Comparison of ENCODE assay signal across 8 cellular contexts in genomic region chr7:98251844-98252639, GRCh38. TPM values are rescaled to one million over a fixed set of nuclear protein-coding genes. Genes with fewer than 3 reads are reported as not detected.
DNase-seq lines count a peak whose midpoint lies in the region; ATAC-seq, FAIRE-seq and TF ChIP-seq lines count a peak whose summit lies in the region.

Gene TECPR1, minus strand, starts transcription at chr7:98252232. Its CDS starts 6,086 bp downstream, at chr7:98246146.

- H3K27me3 ChIP-seq in pancreas (no peaks in the 10 kb centered on the region), thyroid gland (no peaks in the 10 kb centered on the region)

- peak; percentile 55 for TF ChIP-seq POLR2A in GM10847 (IDR thresholded peaks at IDR 0.05; ENCODE audit: extremely low read depth, insufficient read length)
- peak in 1 of 2 donors; percentile 60 for TF ChIP-seq POLR2A in thyroid gland (IDR thresholded peaks at IDR 0.05)

- peaks cover 0 to 20% (median 14%) of the 10 kb centered on the region in 3 donors for H3K4me1 ChIP-seq in pancreas
- H3K4me1 ChIP-seq in thyroid gland, result peaks cover 20 to 22% of the 10 kb centered on the region in 2 donors

- intact Hi-C loops in Right ventricle myocardium inferior (cut with DNase I) (loop anchor here (2.0 to 10.0 kb wide), 2 partner anchors 29 to 1927 kb away; partner anchors contain the start of genes BRI3 and SLC25A13), pancreas (cut with DNase I) (no loop called here), thyroid gland (cut with DNase I) (no loop called here)

- peak within 1 kb of the TSS; percentile 95 for H3K4me3 Mint-ChIP-seq in activated naive CD8-positive, alpha-beta T cell

- H3K36me3 ChIP-seq in pancreas (no peaks in the 10 kb centered on the region), thyroid gland (no peaks in the 10 kb centered on the region)

- peaks cover 3% of the 10 kb centered on the region for H3K36me3 Mint-ChIP-seq in activated naive CD8-positive, alpha-beta T cell

- H3K9me3 Mint-ChIP-seq in activated naive CD8-positive, alpha-beta T cell (ENCODE audit: low read depth), result no peaks in the 10 kb centered on the region

- H3K27ac Mint-ChIP-seq in activated naive CD8-positive, alpha-beta T cell, result peak within 1 kb of the TSS; percentile 96

- H3K4me3 ChIP-seq in pancreas (peak within 1 kb of the TSS; percentile 29 to 90 (median 72)), thyroid gland (replicated peaks in 1 of 3) (peak within 1 kb of the TSS; percentile 81 to 99 (median 88))

- ATAC-seq in HG02642 (IDR thresholded peaks at IDR 0.05; ENCODE audit: poor library complexity, unreplicated experiment) (peak; percentile 98), Right ventricle myocardium inferior (peak; percentile 100), pancreas (peak; percentile 93 to 97 (median 94))

- 0% methylated on average over 77 to 81 of the region's 81 CpGs for WGBS in pancreas, 2 donors
- 0 to 2% methylated on average over 8 to 31 of the region's 81 CpGs for WGBS in thyroid gland, 2 donors

- no peaks in the 10 kb centered on the region for H3K9me3 ChIP-seq in pancreas
- H3K9me3 ChIP-seq in thyroid gland, result no peaks in the 10 kb centered on the region

- H3K4me1 Mint-ChIP-seq in activated naive CD8-positive, alpha-beta T cell (ENCODE audit: low read depth), result peaks cover 65% of the 10 kb centered on the region

- H3K27ac ChIP-seq in pancreas, result peak within 1 kb of the TSS; percentile 86 to 90 (median 88)
- peak within 1 kb of the TSS; percentile 68 to 79 (median 71) for H3K27ac ChIP-seq in thyroid gland

- TF ChIP-seq CTCF in pancreas (IDR thresholded peaks at IDR 0.05) (no peak), thyroid gland (IDR thresholded peaks at IDR 0.05) (no peak)

- DNase-seq in NCI-H1105 (lab: John Stamatoyannopoulos, UW) (peak; percentile 85), SKM-1 treated with dmso at 0.1 percent for 144 hours (lab: John Stamatoyannopoulos, UW; ENCODE audit: unreplicated experiment) (peak; percentile 93), Right ventricle myocardium inferior (ENCODE audit: missing footprints) (peak; percentile 98), pancreas (peak; percentile 96 to 98 (median 98)), thyroid gland (peak; percentile 97 to 98)

- FAIRE-seq in pancreas (lab: Jason Lieb, UNC), result no peak

- no peaks in the 10 kb centered on the region for H3K27me3 Mint-ChIP-seq in activated naive CD8-positive, alpha-beta T cell

RNA-seq across cellular contexts. Expression of gene TECPR1, which starts in this region (rescaled TPM):
- total RNA-seq in Right ventricle myocardium inferior (20.9 TPM), pancreas (10 to 100 TPM; 12.5 to 26.3 (median 20.0) TPM), thyroid gland (10 to 100 TPM; 19.6 to 61.8 (median 26.3) TPM)
- polyA plus RNA-seq in pancreas, result 10 to 100 TPM; 16.2 to 36.3 TPM

Comparison
In these comparisons a context has a peak if more than half of its experiments do, and no peak if none do; other contexts are left out.
1. Peak in every context shown above with its lines: DNase-seq, ATAC-seq, H3K4me3 ChIP-seq and H3K27ac ChIP-seq.